29 cellular contexts compared by ENCODE assay signal in genomic region chr2:67180841-67181240, GRCh38.
"Had no signal": no experiment of that assay in that cellular context is flagged by ENCODE, and none has a peak within 500 bp of the region (broad histone marks: within the 10 kb centered on the region; RNA-seq: fewer than 3 reads in every experiment).

No MANE protein-coding gene starts in this region.

- ATAC-seq: activated naive CD4-positive, alpha-beta T cell treated with anti-CD3 and anti-CD28 coated beads, Interleukin-2, amount 50 U/mL, for 72 hours; activated naive CD8-positive, alpha-beta T cell treated with anti-CD3 and anti-CD28 coated beads, Interleukin-2, amount 50 U/mL, for 24 hours; activated T-cell treated with anti-CD3 and anti-CD28 coated beads, Interleukin-2, amount 50 U/mL, for 4 hours; activated T-cell treated with anti-CD3 and anti-CD28 coated beads, Interleukin-2, amount 50 U/mL, for 72 hours; activated T-helper 17 cell treated with anti-CD3 and anti-CD28 coated beads, Interleukin-2, amount 50 U/mL, for 72 hours; body of pancreas had no signal

- DNase-seq: activated effector memory CD4-positive, alpha-beta T cell treated with anti-CD3 and anti-CD28 coated beads, Interleukin-2, amount 50 U/mL, for 16 hours; activated effector memory CD4-positive, alpha-beta T cell treated with Interleukin-2 at 50 U/mL for 16 hours; activated gamma-delta T cell; activated gamma-delta T cell treated with Interleukin-2 at 50 U/mL for 16 hours; activated naive CD4-positive, alpha-beta T cell; activated naive CD4-positive, alpha-beta T cell treated with anti-CD3 and anti-CD28 coated beads for 36 hours; activated naive CD4-positive, alpha-beta T cell treated with anti-CD3 and anti-CD28 coated beads, Interleukin-2, amount 10 ng/mL, durations not matched to agents 7 days and 5 days; activated naive CD4-positive, alpha-beta T cell treated with anti-CD3 and anti-CD28 coated beads, Interleukin-2, amount 50 U/mL, for 16 hours; activated naive CD4-positive, alpha-beta T cell treated with Interleukin-2 at 50 U/mL for 16 hours; activated naive CD8-positive, alpha-beta T cell treated with anti-CD3 and anti-CD28 coated beads for 36 hours; activated naive CD8-positive, alpha-beta T cell treated with anti-CD3 and anti-CD28 coated beads, Interleukin-2, amount 10 ng/mL, durations not matched to agents 7 days and 5 days; activated naive CD8-positive, alpha-beta T cell treated with anti-CD3 and anti-CD28 coated beads, Interleukin-2, amount 50 U/mL, for 24 hours; activated T-cell treated with anti-CD3 and anti-CD28 coated beads, Interleukin-2, amount 50 U/mL, for 1 hour; activated T-cell treated with anti-CD3 and anti-CD28 coated beads, Interleukin-2, amount 50 U/mL, for 24 hours; activated T-cell treated with anti-CD3 and anti-CD28 coated beads, Interleukin-2, amount 50 U/mL, for 4 hours; activated T-cell treated with anti-CD3 and anti-CD28 coated beads, Interleukin-2, amount 50 U/mL, for 48 hours; activated T-cell treated with anti-CD3 and anti-CD28 coated beads, Interleukin-2, amount 50 U/mL, for 72 hours; adrenal gland; amniotic stem cell; amygdala; anterior cingulate cortex; aorta; body of pancreas; brain microvascular endothelial cell; caudate nucleus; central memory CD4-positive, alpha-beta T cell; cerebellar nuclear complex had no signal
